In the genomic region with DNA sequence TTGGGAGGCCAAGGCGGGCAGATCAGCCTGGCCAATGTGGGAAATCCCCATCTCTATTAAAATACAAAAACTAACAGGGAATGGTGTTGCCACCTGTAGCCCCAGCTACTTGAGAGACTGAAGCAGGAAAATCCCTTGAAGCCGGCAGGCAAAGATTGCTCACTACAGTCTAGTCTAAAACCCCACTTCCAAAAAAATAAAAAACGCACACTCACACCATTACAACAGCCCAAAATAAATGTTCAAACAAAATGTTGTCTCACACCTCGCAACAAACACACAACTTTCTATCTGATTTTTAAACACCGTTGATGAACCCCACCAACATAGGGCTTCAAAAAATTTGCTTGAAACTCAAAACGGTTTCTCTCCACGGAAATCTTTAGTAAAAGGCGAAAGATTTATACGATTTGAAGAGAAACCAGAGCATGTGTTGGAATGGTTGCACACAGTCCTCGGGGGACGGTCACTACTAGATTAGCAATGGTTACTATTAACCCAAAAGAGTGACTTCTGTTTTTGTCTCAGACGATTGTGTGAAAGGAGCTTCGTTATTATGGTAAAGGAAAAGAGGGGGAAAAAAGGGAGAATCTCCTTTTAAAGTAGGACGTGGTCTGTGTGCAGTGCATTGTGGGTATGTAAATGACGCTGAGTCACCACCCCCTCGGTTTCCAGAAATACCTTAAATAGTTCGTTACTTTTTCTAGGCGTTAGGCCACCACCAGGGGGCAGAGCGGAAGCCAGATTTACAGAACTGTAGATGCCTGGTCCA, we compare ENCODE assay signal across 1 cellular context.
TF ChIP-seq lines count a peak whose summit lies in the region.

A gene (minus strand): TSS at position 430 of the 772 bp plus-strand sequence.

TF ChIP-seq in HEK293, 187 proteins besides CTCF, POLR2A, EP300 and RAD21 (continued from another document):
- TF ChIP-seq, protein P1, sequence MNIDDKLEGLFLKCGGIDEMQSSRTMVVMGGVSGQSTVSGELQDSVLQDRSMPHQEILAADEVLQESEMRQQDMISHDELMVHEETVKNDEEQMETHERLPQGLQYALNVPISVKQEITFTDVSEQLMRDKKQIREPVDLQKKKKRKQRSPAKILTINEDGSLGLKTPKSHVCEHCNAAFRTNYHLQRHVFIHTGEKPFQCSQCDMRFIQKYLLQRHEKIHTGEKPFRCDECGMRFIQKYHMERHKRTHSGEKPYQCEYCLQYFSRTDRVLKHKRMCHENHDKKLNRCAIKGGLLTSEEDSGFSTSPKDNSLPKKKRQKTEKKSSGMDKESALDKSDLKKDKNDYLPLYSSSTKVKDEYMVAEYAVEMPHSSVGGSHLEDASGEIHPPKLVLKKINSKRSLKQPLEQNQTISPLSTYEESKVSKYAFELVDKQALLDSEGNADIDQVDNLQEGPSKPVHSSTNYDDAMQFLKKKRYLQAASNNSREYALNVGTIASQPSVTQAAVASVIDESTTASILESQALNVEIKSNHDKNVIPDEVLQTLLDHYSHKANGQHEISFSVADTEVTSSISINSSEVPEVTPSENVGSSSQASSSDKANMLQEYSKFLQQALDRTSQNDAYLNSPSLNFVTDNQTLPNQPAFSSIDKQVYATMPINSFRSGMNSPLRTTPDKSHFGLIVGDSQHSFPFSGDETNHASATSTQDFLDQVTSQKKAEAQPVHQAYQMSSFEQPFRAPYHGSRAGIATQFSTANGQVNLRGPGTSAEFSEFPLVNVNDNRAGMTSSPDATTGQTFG (tag by site-specific recombination; IDR thresholded peaks at IDR 0.05; ENCODE audit: borderline replicate concordance), result no peak
- no peak for TF ChIP-seq YY2 (tag by site-specific recombination; IDR thresholded peaks at IDR 0.05)
- no peak for TF ChIP-seq BCL11B (tag by site-specific recombination; IDR thresholded peaks at IDR 0.05; ENCODE audit: low read depth)
- TF ChIP-seq, protein P2, sequence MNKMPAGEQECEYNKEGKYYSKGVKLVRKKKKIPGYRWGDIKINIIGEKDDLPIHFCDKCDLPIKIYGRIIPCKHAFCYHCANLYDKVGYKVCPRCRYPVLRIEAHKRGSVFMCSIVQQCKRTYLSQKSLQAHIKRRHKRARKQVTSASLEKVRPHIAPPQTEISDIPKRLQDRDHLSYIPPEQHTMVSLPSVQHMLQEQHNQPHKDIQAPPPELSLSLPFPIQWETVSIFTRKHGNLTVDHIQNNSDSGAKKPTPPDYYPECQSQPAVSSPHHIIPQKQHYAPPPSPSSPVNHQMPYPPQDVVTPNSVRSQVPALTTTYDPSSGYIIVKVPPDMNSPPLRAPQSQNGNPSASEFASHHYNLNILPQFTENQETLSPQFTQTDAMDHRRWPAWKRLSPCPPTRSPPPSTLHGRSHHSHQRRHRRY (tag by site-specific recombination; IDR thresholded peaks at IDR 0.05), result no peak
- TF ChIP-seq ZNF560 (tag by site-specific recombination; IDR thresholded peaks at IDR 0.05; ENCODE audit: borderline replicate concordance), result no peak
- TF ChIP-seq ZNF366 (tag by site-specific recombination; conservative IDR thresholded peaks at IDR 0.05), result peak; percentile 99
- TF ChIP-seq IKZF3 (tag by site-specific recombination; IDR thresholded peaks at IDR 0.05), result peak; percentile 95
